In genomic region chr1:44636711-44637589, GRCh38 we compare ENCODE assay signal across 12 cellular contexts. TPM values are rescaled to one million over a fixed set of nuclear protein-coding genes. Genes with fewer than 3 reads are reported as not detected.
DNase-seq lines count a peak whose midpoint lies in the region; ATAC-seq, FAIRE-seq and TF ChIP-seq lines count a peak whose summit lies in the region.
"Had no signal": no experiment of that assay in that cellular context is flagged by ENCODE, and none has a peak within 500 bp of the region (broad histone marks: within the 10 kb centered on the region; RNA-seq: fewer than 3 reads in every experiment).

No MANE protein-coding gene starts in this region.

- ATAC-seq in GM21360 (IDR thresholded peaks at IDR 0.05; ENCODE audit: unreplicated experiment) (no peak), GM21526 (IDR thresholded peaks at IDR 0.05; ENCODE audit: low FRiP score, unreplicated experiment) (no peak)

- no peak overlapping the region for H2BK12ac ChIP-seq in mesenchymal stem cell (ENCODE audit: low read length in 2 of 2)

- no peak overlapping the region for H4K8ac ChIP-seq in mesenchymal stem cell (ENCODE audit: low read length)

- no peak overlapping the region for H3K4me2 ChIP-seq in mesenchymal stem cell (ENCODE audit: low read length, poor library complexity, severe bottlenecking)

- no peak overlapping the region for H2AFZ ChIP-seq in mesenchymal stem cell (ENCODE audit: low read depth, low read length)

- WGBS in mesenchymal stem cell: 93% methylated on average over 13 of the region's 13 CpGs

- H3K27me3 ChIP-seq in WERI-Rb-1 (ENCODE audit: insufficient read depth, low read depth, severe bottlenecking) (no peaks in the 10 kb centered on the region), mesenchymal stem cell (ENCODE audit: control insufficient read depth in 1 of 2, insufficient read depth in 1 of 2, low read length in 2 of 2) (no peaks in the 10 kb centered on the region)
- H3K27me3 ChIP-seq: ovary had no signal

- no peak overlapping the region for H2AK5ac ChIP-seq in mesenchymal stem cell (ENCODE audit: low read length, severe bottlenecking)

- H3K36me3 ChIP-seq in WERI-Rb-1: peaks cover 83% of the 10 kb centered on the region
- peaks cover 71 to 87% of the 10 kb centered on the region in 2 experiments for H3K36me3 ChIP-seq in mesenchymal stem cell (ENCODE audit: control insufficient read depth in 1 of 2, insufficient read depth in 2 of 2, low read depth in 1 of 2, low read length in 2 of 2)
- H3K36me3 ChIP-seq: ovary had no signal

- no peak overlapping the region for H2BK120ac ChIP-seq in mesenchymal stem cell (ENCODE audit: low read depth, low read length)

- H2BK5ac ChIP-seq in mesenchymal stem cell (ENCODE audit: low read depth, low read length, poor library complexity, severe bottlenecking): no peak overlapping the region

- H3K79me1 ChIP-seq in mesenchymal stem cell (replicated peaks; ENCODE audit: low read length, poor library complexity, severe bottlenecking): peaks cover 73% of the 10 kb centered on the region

- no peak for TF ChIP-seq CTCF in WERI-Rb-1 (IDR thresholded peaks at IDR 0.05; ENCODE audit: low read depth, low read length)

- no peak overlapping the region for H2BK15ac ChIP-seq in mesenchymal stem cell (ENCODE audit: low read depth, poor library complexity, severe bottlenecking)

- peak overlapping the region; percentile 17 for H3K4me3 ChIP-seq in WERI-Rb-1 (ENCODE audit: low read depth, low read length)
- no peak overlapping the region for H3K4me3 ChIP-seq in mesenchymal stem cell (ENCODE audit: insufficient read depth in 1 of 2, low read depth in 1 of 2, low read length in 2 of 2)
- H3K4me3 ChIP-seq: ovary had no signal

- no peak overlapping the region for H4K91ac ChIP-seq in mesenchymal stem cell (ENCODE audit: low read length)

- CTCF ChIA-PET in HEK293T (lab: Yijun Ruan, JAX): no interaction called here

- POLR2A ChIA-PET in HEK293T (lab: Yijun Ruan, JAX): interaction anchor here (0.6 to 1.8 kb wide), 3 partner anchors 11 to 255 kb away, joined by 3 to 5 read pairs (median 3); no protein-coding TSS in a partner anchor

- H3K23ac ChIP-seq in mesenchymal stem cell (ENCODE audit: low read length in 2 of 2): no peak overlapping the region

- H3K27ac ChIP-seq in WERI-Rb-1: peak overlapping the region; percentile 97
- no peak overlapping the region for H3K27ac ChIP-seq in mesenchymal stem cell (ENCODE audit: low read length, poor library complexity, severe bottlenecking)
- H3K27ac ChIP-seq: ovary had no signal

- no peak for FAIRE-seq in HTR-8/SVneo (lab: Jason Lieb, UNC)
- FAIRE-seq: astrocyte had no signal

- peak overlapping the region; percentile 27 for H3K9ac ChIP-seq in mesenchymal stem cell (ENCODE audit: low read length)

- DNase-seq in COLO668 (lab: John Stamatoyannopoulos, UW; ENCODE audit: unreplicated experiment) (peak; percentile 46), NCI-H1092 (lab: John Stamatoyannopoulos, UW) (peak; percentile 83), WERI-Rb-1 (peak; percentile 56), mesenchymal stem cell (no peak), HEK293T (ENCODE audit: extremely low spot score) (no peak), HTR-8/SVneo (ENCODE audit: insufficient read length, low spot score) (no peak)
- DNase-seq: CD4-positive, CD25-positive, alpha-beta regulatory T cell; MV-4-11; ovary had no signal

- H3K4ac ChIP-seq in mesenchymal stem cell (ENCODE audit: low read depth in 1 of 2, low read length in 2 of 2): no peak overlapping the region

- peaks cover 3% of the 10 kb centered on the region for H3K4me1 ChIP-seq in mesenchymal stem cell (ENCODE audit: control insufficient read depth, insufficient read depth, low read depth, low read length)

- H3K14ac ChIP-seq in mesenchymal stem cell (ENCODE audit: low read length in 2 of 2): no peak overlapping the region

- H3K9me3 ChIP-seq in WERI-Rb-1 (ENCODE audit: severe bottlenecking): no peaks in the 10 kb centered on the region
- H3K9me3 ChIP-seq in mesenchymal stem cell (ENCODE audit: control insufficient read depth, low read length): no peaks in the 10 kb centered on the region
- H3K9me3 ChIP-seq: ovary had no signal

- no peak overlapping the region for H3K18ac ChIP-seq in mesenchymal stem cell (ENCODE audit: low read depth in 1 of 2, low read length in 2 of 2)

TF ChIP-seq in HEK293T, 16 proteins besides CTCF, POLR2A, EP300 and RAD21:
- TF ChIP-seq NFRKB (IDR thresholded peaks at IDR 0.05) (no peak), ZNF384 (IDR thresholded peaks at IDR 0.05) (no peak)
TF ChIP-seq in HEK293T: peak in this region for 0.

RNA-seq across cellular contexts. Expression of gene TMEM53, which starts 37.3 kb away (rescaled TPM):
- 17.9 TPM for polyA plus RNA-seq in mesenchymal stem cell (2013, experiment 1 of 2)
- 18.1 TPM for polyA plus RNA-seq in mesenchymal stem cell (2013, experiment 2 of 2)

RNA-seq across cellular contexts. Expression of gene ARMH1, which starts 37.6 kb away (rescaled TPM):
- 0.76 TPM for polyA plus RNA-seq in mesenchymal stem cell (2013, experiment 1 of 2)
- polyA plus RNA-seq in mesenchymal stem cell (2013, experiment 2 of 2): 0.63 TPM

Comparison
In these comparisons a context has a peak if more than half of its experiments do, and no peak if none do; other contexts are left out.
1. DNase-seq: peak in COLO668 (single experiment), NCI-H1092 (single experiment) and WERI-Rb-1 (single experiment); none in mesenchymal stem cell (single experiment), HEK293T (single experiment) and HTR-8/SVneo (single experiment).